Comparison of ENCODE assay signal across 21 cellular contexts in genomic region chr13:35292329-35292728, GRCh38.
"Had no signal": no experiment of that assay in that cellular context is flagged by ENCODE, and none has a peak within 500 bp of the region (broad histone marks: within the 10 kb centered on the region; RNA-seq: fewer than 3 reads in every experiment).

No MANE protein-coding gene starts in this region.

- H3K27me3 ChIP-seq: SJSA1 had no signal

- H3K27ac ChIP-seq: SJSA1 had no signal

- FAIRE-seq: RCC 7860 had no signal

- DNase-seq: KBM-7, NCI-H1092, NCI-H1105 treated with DMSO at 0.1 percent for 48 hours, NCI-H1417 treated with DMSO at 0.1 percent for 48 hours, NCI-H146, NCI-H1694 treated with DMSO at 0.1 percent for 48 hours, NCI-H1930, NCI-H2081, NCI-H2107, NCI-H2171 treated with DMSO at 0.1 percent for 48 hours, NCI-H345, NCI-H446 treated with DMSO at 0.1 percent for 48 hours, NCI-H510A treated with DMSO at 0.1 percent for 48 hours, NCI-H526, Right ventricle myocardium superior, RPMI8226, SIG-M5, SW 1271, T-cell had no signal

- H3K4me3 ChIP-seq: SJSA1 had no signal

- H3K4me1 ChIP-seq: SJSA1 had no signal

- H3K36me3 ChIP-seq: SJSA1 had no signal
